ENCODE assay signal across 25 cellular contexts in the genomic region with DNA sequence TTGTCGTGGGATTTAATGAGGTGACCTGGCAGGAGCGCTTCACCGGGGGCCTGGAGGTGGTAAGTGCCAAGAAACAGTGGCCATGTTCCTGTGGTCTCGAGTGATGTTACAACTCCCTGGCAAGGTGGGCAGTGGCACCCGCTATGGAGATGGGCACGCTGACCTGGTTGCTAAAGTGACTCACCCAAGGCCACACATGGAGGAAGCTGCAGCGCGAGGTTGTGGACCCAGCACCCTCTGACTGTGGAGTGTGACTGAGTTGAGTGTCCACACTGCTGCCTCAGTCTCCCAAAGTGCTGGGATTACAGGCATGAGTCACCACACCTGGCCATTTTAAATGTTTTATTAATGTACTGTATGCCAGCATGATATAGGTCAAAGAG.
"Had no signal": no experiment of that assay in that cellular context is flagged by ENCODE, and none has a peak within 500 bp of the region (broad histone marks: within the 10 kb centered on the region; RNA-seq: fewer than 3 reads in every experiment).

No MANE protein-coding gene starts in this region.

- H3K27me3 ChIP-seq: esophagus muscularis mucosa, gastroesophageal sphincter, right atrium auricular region, transverse colon had no signal

- FAIRE-seq: colon, keratinocyte had no signal

- H3K4me1 ChIP-seq: esophagus muscularis mucosa, foreskin keratinocyte, gastroesophageal sphincter, lower lobe of right lung, prostate gland, transverse colon had no signal

- H3K9me3 ChIP-seq: esophagus muscularis mucosa, gastroesophageal sphincter, lower lobe of right lung, prostate gland, right atrium auricular region, suprapubic skin, transverse colon had no signal

- H3K27ac ChIP-seq: epithelial cell of prostate, esophagus muscularis mucosa, foreskin keratinocyte, gastroesophageal sphincter, lower lobe of right lung, prostate gland, right atrium auricular region, skin epidermis, suprapubic skin, transverse colon had no signal

- ATAC-seq: foreskin keratinocyte; gastroesophageal sphincter; left ventricle myocardium superior; lower lobe of right lung; naive thymus-derived CD8-positive, alpha-beta T cell; stimulated activated naive B cell treated with anti-CD40 and anti-IgM and Interleukin-4, amounts not matched to agents 10 μg/mL and 1 μg/mL and 100 μg/mL, for 72 hours; stimulated activated naive CD8-positive, alpha-beta T cell treated with anti-CD3 and anti-CD28 coated beads, Interleukin-15, amount 100 ng/mL, for 72 hours had no signal

- DNase-seq: cerebellar nuclear complex; effector CD8-positive, alpha-beta T cell; endodermal cell; foreskin keratinocyte; glutamatergic neuron; hypothalamus; left ventricle myocardium superior; lower lobe of right lung; naive thymus-derived CD8-positive, alpha-beta T cell; nephron progenitor cell; nucleus accumbens; stimulated activated CD4-positive, alpha-beta T cell treated with anti-CD3 and anti-CD28 coated beads, Interleukin-15, amount 100 ng/mL, for 24 hours; stimulated activated CD4-positive, alpha-beta T cell treated with anti-CD3 and anti-CD28 coated beads, Interleukin-2, amount 100 ng/mL, for 48 hours; stimulated activated naive B cell treated with anti-CD40 and anti-IgM and Interleukin-4, amounts not matched to agents 10 μg/mL and 1 μg/mL and 100 μg/mL, for 72 hours; stimulated activated naive CD8-positive, alpha-beta T cell treated with anti-CD3 and anti-CD28 coated beads, Interleukin-15, amount 100 ng/mL, for 72 hours; transverse colon had no signal

- H3K4me3 ChIP-seq: esophagus muscularis mucosa, gastroesophageal sphincter, lower lobe of right lung, prostate gland, right atrium auricular region, skin epidermis, suprapubic skin, transverse colon had no signal

- H3K36me3 ChIP-seq: esophagus muscularis mucosa, gastroesophageal sphincter, lower lobe of right lung, prostate gland, right atrium auricular region, suprapubic skin, transverse colon had no signal
